ENCODE assay signal across 8 cellular contexts in genomic region chrX:79259073-79259689, GRCh38.
DNase-seq lines count a peak whose midpoint lies in the region; ATAC-seq and TF ChIP-seq lines count a peak whose summit lies in the region.

No MANE protein-coding gene starts in this region.

- H3K27me3 Mint-ChIP-seq in naive B cell, result no peaks in the 10 kb centered on the region

- 0 to 42% methylated on average over 1 to 2 of the region's 2 CpGs for WGBS in esophagus squamous epithelium, 2 donors

- peak; percentile 94 for ATAC-seq in HG03135 (IDR thresholded peaks at IDR 0.05; ENCODE audit: unreplicated experiment)
- ATAC-seq in activated CD4-positive, CD25-positive, alpha-beta regulatory T cell treated with anti-CD3 and anti-CD28 coated beads, Interleukin-2, amount 50 U/mL, for 24 hours, result peak; percentile 84 to 85
- peak; percentile 86 to 88 for ATAC-seq in naive B cell (ENCODE audit: low read depth in 2 of 2)

- peaks cover 0 to 4% (median 0%) of the 10 kb centered on the region in 3 donors for H3K9me3 ChIP-seq in esophagus squamous epithelium

- intact Hi-C loops in esophagus squamous epithelium (cut with DNase I), result no loop called here

- H3K27me3 ChIP-seq in esophagus squamous epithelium, result no peaks in the 10 kb centered on the region

- peak overlapping the region; percentile 35 to 81 (median 65) for H3K4me3 Mint-ChIP-seq in naive B cell

- peak overlapping the region; percentile 28 to 97 (median 80) for H3K27ac Mint-ChIP-seq in naive B cell

- H3K4me3 ChIP-seq in esophagus squamous epithelium, result no peak overlapping the region

- H3K4me1 ChIP-seq in esophagus squamous epithelium, result no peaks in the 10 kb centered on the region

- DNase-seq in activated CD8-positive, alpha-beta memory T cell treated with anti-CD3 and anti-CD28 coated beads for 48 hours (ENCODE audit: low read depth in 2 of 3, low spot score in 2 of 3), result peak in 2 of 3 experiments; percentile 3 to 13
- no peak for DNase-seq in activated CD8-positive, alpha-beta memory T cell treated with anti-CD3 and anti-CD28 coated beads for 24 hours
- DNase-seq in naive B cell, result peak; percentile 70
- DNase-seq in HCEC 1CT, result no peak
- DNase-seq in esophagus squamous epithelium (lab: John Stamatoyannopoulos, UW), result no peak
- no peak for DNase-seq in NCI-H526 treated with DMSO at 0.1 percent for 48 hours (lab: John Stamatoyannopoulos, UW)

- H3K27ac ChIP-seq in esophagus squamous epithelium, result peak overlapping the region in 1 of 4 donors; percentile 6

- H3K4me1 Mint-ChIP-seq in naive B cell, result peaks cover 36 to 60% (median 36%) of the 10 kb centered on the region in 3 donors

- H3K9me3 Mint-ChIP-seq in naive B cell, result peaks cover 0 to 6% (median 3%) of the 10 kb centered on the region in 7 donors

- TF ChIP-seq CTCF in esophagus squamous epithelium (IDR thresholded peaks at IDR 0.05), result no peak

- no peaks in the 10 kb centered on the region for H3K36me3 Mint-ChIP-seq in naive B cell

- no peaks in the 10 kb centered on the region for H3K36me3 ChIP-seq in esophagus squamous epithelium

- no peak for TF ChIP-seq POLR2A in esophagus squamous epithelium (IDR thresholded peaks at IDR 0.05)

Comparison
In these comparisons a context has a peak if more than half of its experiments do, and no peak if none do; other contexts are left out.
1. DNase-seq: peak in activated CD8-positive, alpha-beta memory T cell treated with anti-CD3 and anti-CD28 coated beads for 48 hours (2 of 3) and naive B cell (single experiment); none in activated CD8-positive, alpha-beta memory T cell treated with anti-CD3 and anti-CD28 coated beads for 24 hours (single experiment), HCEC 1CT (single experiment), esophagus squamous epithelium (single experiment) and NCI-H526 treated with DMSO at 0.1 percent for 48 hours (single experiment).
2. Peak in every context shown above with its lines, with median percentiles within 50 percentile points of each other: ATAC-seq.